In genomic region chr20:57594092-57594911, GRCh38 we compare ENCODE assay signal across 8 cellular contexts. TPM values are rescaled to one million over a fixed set of nuclear protein-coding genes. Genes with fewer than 3 reads are reported as not detected.
DNase-seq lines count a peak whose midpoint lies in the region; ATAC-seq and TF ChIP-seq lines count a peak whose summit lies in the region.

No MANE protein-coding gene starts in this region.

- no peaks in the 10 kb centered on the region for H3K9me3 ChIP-seq in A673 (ENCODE audit: low read depth, low read length, poor library complexity, severe bottlenecking)
- H3K9me3 ChIP-seq in NT2/D1 (ENCODE audit: insufficient read depth, low read length): no peaks in the 10 kb centered on the region

- H3K27me3 ChIP-seq in A673 (replicated peaks; ENCODE audit: insufficient read depth, low read depth, low read length, poor library complexity): no peaks in the 10 kb centered on the region
- H3K27me3 ChIP-seq in NT2/D1 (ENCODE audit: insufficient read depth, insufficient read length): no peaks in the 10 kb centered on the region

- H3K36me3 ChIP-seq in A673 (ENCODE audit: insufficient read depth, low read length, poor library complexity, severe bottlenecking): no peaks in the 10 kb centered on the region
- H3K36me3 ChIP-seq in NT2/D1 (ENCODE audit: insufficient read depth, insufficient read length, low read length): no peaks in the 10 kb centered on the region

- ATAC-seq in GM18868 (IDR thresholded peaks at IDR 0.05; ENCODE audit: unreplicated experiment): no peak

- H3K4me3 ChIP-seq in A673 (ENCODE audit: low read depth, low read length, poor library complexity, severe bottlenecking): no peak overlapping the region
- no peak overlapping the region for H3K4me3 ChIP-seq in NT2/D1 (ENCODE audit: insufficient read length, low read depth)

- TF ChIP-seq CTCF in A673 (conservative IDR thresholded peaks at IDR 0.05; ENCODE audit: low read depth, low read length) (peak; percentile 85), GM12874 (IDR thresholded peaks at IDR 0.05; ENCODE audit: insufficient read depth, low read depth, low read length) (peak; percentile 79)

- DNase-seq in A673 (ENCODE audit: low spot score) (peak; percentile 37), NT2/D1 (ENCODE audit: low read depth, low spot score) (no peak), glomerular visceral epithelial cell (ENCODE audit: extremely low spot score) (peak; percentile 45), SIG-M5 treated with dmso at 0.1 percent for 504 hours (lab: John Stamatoyannopoulos, UW; ENCODE audit: unreplicated experiment) (no peak)
- peak; percentile 10 for DNase-seq in activated effector memory CD4-positive, alpha-beta T cell treated with Interleukin-2 at 50 U/mL for 16 hours
- DNase-seq in stimulated activated CD4-positive, alpha-beta T cell treated with anti-CD3 and anti-CD28 coated beads, Interleukin-12 subunit alpha, Interleukin-12 subunit beta, amount 100 ng/mL, for 4 hours: peak; percentile 58

- peak overlapping the region; percentile 8 for H3K9ac ChIP-seq in NT2/D1 (ENCODE audit: insufficient read length, low read depth)

- BruUV-seq in A673 (replicated peaks; lab: Mats Ljungman, UMichigan): no TSS peak

- POLR2A ChIA-PET in A673 (lab: Charles Lee; ENCODE audit: low non-redundant PET): no interaction called here

- H3K4me1 ChIP-seq in A673 (ENCODE audit: insufficient read depth, low read length, poor library complexity, severe bottlenecking) (no peaks in the 10 kb centered on the region), NT2/D1 (ENCODE audit: insufficient read depth, insufficient read length) (peaks cover 23% of the 10 kb centered on the region)

- H3K27ac ChIP-seq in A673 (ENCODE audit: low read depth, low read length, poor library complexity, severe bottlenecking): no peak overlapping the region

- CTCF ChIA-PET in A673 (lab: Charles Lee): interaction anchor here (0.6 to 0.8 kb wide), 7 partner anchors 12 to 617 kb away, joined by 3 to 14 read pairs (median 4); no protein-coding TSS in a partner anchor

- intact Hi-C loops in A673 (cut with micrococcal nuclease; ENCODE audit: unreplicated experiment): loop anchor here (1.0 to 5.0 kb wide), 2 partner anchors 80 to 212 kb away; no protein-coding TSS in a partner anchor

RNA-seq across cellular contexts. Expression of gene ZBP1, which starts 25.9 kb away (rescaled TPM):
- not detected in 2 replicates for total RNA-seq in A673 (2021)

RNA-seq across cellular contexts. Expression of gene PCK1, which starts 33.4 kb away (rescaled TPM):
- not detected in 2 replicates for total RNA-seq in A673 (2021)

Comparison
In these comparisons a context has a peak if more than half of its experiments do, and no peak if none do; other contexts are left out.
1. DNase-seq: peak in A673 (single experiment), activated effector memory CD4-positive, alpha-beta T cell treated with Interleukin-2 at 50 U/mL for 16 hours (single experiment), glomerular visceral epithelial cell (single experiment) and stimulated activated CD4-positive, alpha-beta T cell treated with anti-CD3 and anti-CD28 coated beads, Interleukin-12 subunit alpha, Interleukin-12 subunit beta, amount 100 ng/mL, for 4 hours (single experiment); none in NT2/D1 (single experiment) and SIG-M5 treated with dmso at 0.1 percent for 504 hours (single experiment).